ENCODE assay signal across 8 cellular contexts in the genomic region with DNA sequence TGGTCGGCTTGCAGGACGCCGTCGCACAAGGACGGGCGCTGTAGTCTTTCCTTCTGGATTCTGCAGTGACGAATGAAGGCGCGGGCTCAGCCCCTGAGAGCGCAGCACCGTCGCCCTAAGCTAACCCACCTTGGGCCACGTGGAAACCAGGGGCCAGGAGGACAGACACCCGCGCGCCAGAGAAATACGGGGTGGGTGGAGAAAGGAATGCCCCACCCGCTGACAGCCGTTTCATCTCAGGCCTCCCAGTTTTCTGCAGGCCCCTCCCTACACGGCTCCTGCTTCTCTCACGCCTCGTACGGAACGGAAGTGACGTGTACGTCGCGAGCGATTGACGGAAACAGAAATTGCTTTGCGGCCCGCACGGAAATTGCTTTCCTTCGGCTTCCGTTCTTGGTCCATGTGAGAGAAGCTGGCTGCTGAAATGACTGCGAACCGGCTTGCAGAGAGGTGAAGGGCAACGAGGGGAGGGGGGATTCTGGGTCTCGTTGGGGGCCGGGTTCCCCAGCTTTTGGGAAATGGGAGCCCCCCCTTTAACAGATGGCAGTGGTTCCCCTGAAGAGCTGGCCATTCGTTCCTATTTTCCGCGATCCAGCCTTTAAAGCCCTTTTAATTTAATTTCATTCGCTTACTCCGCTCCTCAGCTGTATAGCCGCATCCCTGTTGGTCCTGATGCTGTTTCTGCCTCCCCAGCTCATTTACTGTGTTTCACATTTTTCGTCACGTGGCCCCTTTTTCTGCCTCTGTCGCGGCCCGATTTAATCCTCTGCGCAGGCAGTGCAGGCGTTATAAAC. TPM values are rescaled to one million over a fixed set of nuclear protein-coding genes. Genes with fewer than 3 reads are reported as not detected.
DNase-seq lines count a peak whose midpoint lies in the region; ATAC-seq, FAIRE-seq and TF ChIP-seq lines count a peak whose summit lies in the region.

A gene with protein sequence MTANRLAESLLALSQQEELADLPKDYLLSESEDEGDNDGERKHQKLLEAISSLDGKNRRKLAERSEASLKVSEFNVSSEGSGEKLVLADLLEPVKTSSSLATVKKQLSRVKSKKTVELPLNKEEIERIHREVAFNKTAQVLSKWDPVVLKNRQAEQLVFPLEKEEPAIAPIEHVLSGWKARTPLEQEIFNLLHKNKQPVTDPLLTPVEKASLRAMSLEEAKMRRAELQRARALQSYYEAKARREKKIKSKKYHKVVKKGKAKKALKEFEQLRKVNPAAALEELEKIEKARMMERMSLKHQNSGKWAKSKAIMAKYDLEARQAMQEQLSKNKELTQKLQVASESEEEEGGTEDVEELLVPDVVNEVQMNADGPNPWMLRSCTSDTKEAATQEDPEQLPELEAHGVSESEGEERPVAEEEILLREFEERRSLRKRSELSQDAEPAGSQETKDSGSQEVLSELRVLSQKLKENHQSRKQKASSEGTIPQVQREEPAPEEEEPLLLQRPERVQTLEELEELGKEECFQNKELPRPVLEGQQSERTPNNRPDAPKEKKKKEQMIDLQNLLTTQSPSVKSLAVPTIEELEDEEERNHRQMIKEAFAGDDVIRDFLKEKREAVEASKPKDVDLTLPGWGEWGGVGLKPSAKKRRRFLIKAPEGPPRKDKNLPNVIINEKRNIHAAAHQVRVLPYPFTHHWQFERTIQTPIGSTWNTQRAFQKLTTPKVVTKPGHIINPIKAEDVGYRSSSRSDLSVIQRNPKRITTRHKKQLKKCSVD (plus strand): TSS at position 378 of the 794 bp plus-strand sequence. CDS start 47 bp downstream, at position 425.

- H4K8ac ChIP-seq in trophoblast cell (ENCODE audit: low read depth, low read length), result peak within 1 kb of the TSS; percentile 64

- no peak within 1 kb of the TSS for H2BK120ac ChIP-seq in trophoblast cell (ENCODE audit: insufficient read depth, low read length, poor library complexity)

- H2AFZ ChIP-seq in trophoblast cell (ENCODE audit: insufficient read depth, low read length, poor library complexity), result peak within 1 kb of the TSS; percentile 30

- peak within 1 kb of the TSS; percentile 47 for H3K4ac ChIP-seq in trophoblast cell (ENCODE audit: low read depth, low read length)

- no peaks in the 10 kb centered on the region for H3K27me3 ChIP-seq in trophoblast cell (ENCODE audit: insufficient read depth, low read length)
- H3K27me3 ChIP-seq in transverse colon, result no peaks in the 10 kb centered on the region

- DNase-seq in GM12891 (ENCODE audit: insufficient read length, low spot score) (peak; percentile 42), NCI-H1436 treated with DMSO at 0.1 percent for 48 hours (lab: John Stamatoyannopoulos, UW) (peak; percentile 57), T-cell (peak; percentile 54 to 86 (median 78)), cardiac septum (ENCODE audit: low spot score) (peak; percentile 93), trophoblast cell (peak; percentile 84 to 87), transverse colon (peak; percentile 90)

- H3K27ac Mint-ChIP-seq in T-cell, result peak within 1 kb of the TSS; percentile 65 to 79

- FAIRE-seq in GM12891 (lab: Jason Lieb, UNC), result peak; percentile 94

- H3K79me1 ChIP-seq in trophoblast cell (ENCODE audit: low read length), result peaks cover 3% of the 10 kb centered on the region

- H3K9me3 ChIP-seq in trophoblast cell (ENCODE audit: insufficient read depth, low read depth, low read length) (no peaks in the 10 kb centered on the region), transverse colon (no peaks in the 10 kb centered on the region)

- no peak for TF ChIP-seq EP300 in transverse colon (IDR thresholded peaks at IDR 0.05; ENCODE audit: low read depth)

- peak within 1 kb of the TSS; percentile 27 for H4K12ac ChIP-seq in trophoblast cell (ENCODE audit: low read depth, low read length)

- no peak within 1 kb of the TSS for H3K18ac ChIP-seq in trophoblast cell (ENCODE audit: low read length)

- no peak within 1 kb of the TSS for H3K23ac ChIP-seq in trophoblast cell (ENCODE audit: low read length)

- in situ Hi-C loops in transverse colon (cut with MboI; ENCODE audit: low pct_ligation_motif_present in 1 of 4, low pct_unique_long_range_greater_than_20kb in 1 of 4, low sequenced_read_pairs in 3 of 4), result loop anchor here in 2 of 4 donors (25.0 kb wide), 2 partner anchors 281 to 294 kb away; no protein-coding TSS in a partner anchor

- H2BK5ac ChIP-seq in trophoblast cell (ENCODE audit: low read depth, low read length, poor library complexity), result no peak within 1 kb of the TSS

- no peak within 1 kb of the TSS for H2BK12ac ChIP-seq in trophoblast cell (ENCODE audit: low read length)

- no peak within 1 kb of the TSS for H4K91ac ChIP-seq in trophoblast cell (ENCODE audit: low read depth, low read length)

- peaks cover 0 to 10% (median 5%) of the 10 kb centered on the region in 3 donors for H3K4me1 Mint-ChIP-seq in T-cell

- peak within 1 kb of the TSS; percentile 38 for H3K14ac ChIP-seq in trophoblast cell (ENCODE audit: low read length)

- POLR2A ChIA-PET in T-cell (lab: Charles Lee), result no interaction called here

- 0 to 34% (median 1%) methylated on average over 49 to 53 of the region's 53 CpGs for WGBS in adipose tissue, 3 donors
- WGBS in trophoblast cell (ENCODE audit: extremely low coverage, insufficient coverage, insufficient read length), result no CpG with 5 or more reads among the region's 53 CpGs
- 35% methylated on average over 52 of the region's 53 CpGs; no CpG with 5 or more reads in 1 of the 2 donors for WGBS in transverse colon (ENCODE audit: low coverage in 1 of 2), 2 donors

- H3K4me1 ChIP-seq in trophoblast cell (ENCODE audit: control insufficient read depth in 1 of 2, insufficient read depth in 2 of 2, low read length in 2 of 2) (peaks cover 0 to 2% of the 10 kb centered on the region in 2 experiments), transverse colon (peaks cover 0 to 8% (median 3%) of the 10 kb centered on the region in 4 donors)

- CTCF ChIA-PET in T-cell (lab: Charles Lee), result interaction anchor here (0.6 to 1.9 kb wide), 12 partner anchors 16 to 319 kb away, joined by 3 to 11 read pairs (median 3); no protein-coding TSS in a partner anchor

- H3K36me3 Mint-ChIP-seq in T-cell, result peaks cover 13% of the 10 kb centered on the region

- no peaks in the 10 kb centered on the region for H3K9me3 Mint-ChIP-seq in T-cell

- TF ChIP-seq POLR2A in GM12891 (IDR thresholded peaks at IDR 0.05; ENCODE audit: low read depth, low read length), result peak; percentile 75
- peak; percentile 36 for TF ChIP-seq POLR2A in transverse colon (IDR thresholded peaks at IDR 0.05)

- H3K9ac ChIP-seq in trophoblast cell (ENCODE audit: low read length), result peak within 1 kb of the TSS; percentile 85

- peak; percentile 92 for ATAC-seq in HG02840 (IDR thresholded peaks at IDR 0.05; ENCODE audit: low FRiP score, unreplicated experiment)
- ATAC-seq in T-cell (replicated peaks in 1 of 4), result peak; percentile 94 to 96 (median 96)

- H3K27ac ChIP-seq in adipose tissue (ENCODE audit: low read depth, low read length) (no peak within 1 kb of the TSS), trophoblast cell (ENCODE audit: low read depth, low read length) (peak within 1 kb of the TSS; percentile 38), transverse colon (peak within 1 kb of the TSS; percentile 73 to 88 (median 80))

- peaks cover 4% of the 10 kb centered on the region for H3K79me2 ChIP-seq in trophoblast cell (ENCODE audit: control insufficient read depth, insufficient read depth, low read length, poor library complexity)

- peak within 1 kb of the TSS; percentile 81 for H3K4me3 ChIP-seq in trophoblast cell (ENCODE audit: low read depth, low read length)
- H3K4me3 ChIP-seq in transverse colon, result peak within 1 kb of the TSS; percentile 47 to 75 (median 62)

- peak within 1 kb of the TSS; percentile 84 for H3K4me2 ChIP-seq in trophoblast cell (ENCODE audit: low read length)

- H3K27me3 Mint-ChIP-seq in T-cell, result peaks cover 0 to 6% of the 10 kb centered on the region in 2 donors

- peak within 1 kb of the TSS; percentile 85 to 90 (median 86) for H3K4me3 Mint-ChIP-seq in T-cell

- H2AK5ac ChIP-seq in trophoblast cell (ENCODE audit: low read length), result no peak within 1 kb of the TSS

- intact Hi-C loops in cardiac septum (cut with DNase I) (loop anchor here (10.0 kb wide), 2 partner anchors 269 to 301 kb away; a partner anchor contains a TSS), transverse colon (cut with DNase I; ENCODE audit: low total_unique reads) (no loop called here)

- no peak for TF ChIP-seq CTCF in transverse colon (IDR thresholded peaks at IDR 0.05)

- H3K36me3 ChIP-seq in trophoblast cell (ENCODE audit: control insufficient read depth in 1 of 2, insufficient read depth in 2 of 2, low read length in 2 of 2), result peaks cover 3 to 8% of the 10 kb centered on the region in 2 experiments
- H3K36me3 ChIP-seq in transverse colon, result no peaks in the 10 kb centered on the region

TF ChIP-seq in GM12891, 5 proteins besides CTCF, POLR2A, EP300 and RAD21:
- no peak for TF ChIP-seq POU2F2 (IDR thresholded peaks at IDR 0.05; ENCODE audit: low read depth, low read length)
- no peak for TF ChIP-seq PAX5 (IDR thresholded peaks at IDR 0.05; ENCODE audit: insufficient read depth, low read length, severe bottlenecking)
- 0 out of 2 replicates have a peak, but pooled peaks have one; percentile 59 for TF ChIP-seq POLR2AphosphoS5 (IDR thresholded peaks at IDR 0.05; ENCODE audit: low read depth, low read length)
- TF ChIP-seq TAF1 (IDR thresholded peaks at IDR 0.05; ENCODE audit: low read depth, low read length), result peak; percentile 73; the same call in 1 of the 2 replicates
- no peak for TF ChIP-seq SPI1 (IDR thresholded peaks at IDR 0.05; ENCODE audit: low read depth, low read length)

RNA-seq across cellular contexts. Expression of the gene that starts here (rescaled TPM):
- polyA plus RNA-seq in GM12891 (2012; ENCODE audit: low read depth, missing spikeins), result 22.1 TPM
- total RNA-seq in T-cell (10 to 100 TPM; 10.7 to 21.7 (median 18.7) TPM), cardiac septum (8.9 TPM), transverse colon (10 to 100 TPM in 2 of 4 donors, 1 to 10 TPM in 2; 7.2 to 14.7 (median 11.4) TPM)
- polyA plus RNA-seq in adipose tissue, result 10 to 100 TPM; 13.3 to 17.4 (median 15.2) TPM
- 16.0 and 16.8 TPM in 2 replicates for polyA plus RNA-seq in trophoblast cell (2013)

Comparison
In these comparisons a context has a peak if more than half of its experiments do, and no peak if none do; other contexts are left out.
1. DNase-seq: peak in every context shown above with its lines; median percentile 93 in cardiac septum; 90 in transverse colon; 86 in trophoblast cell; 78 in T-cell; 57 in NCI-H1436 treated with DMSO at 0.1 percent for 48 hours; 42 in GM12891.